ENCODE assay signal across 14 cellular contexts in the genomic region with DNA sequence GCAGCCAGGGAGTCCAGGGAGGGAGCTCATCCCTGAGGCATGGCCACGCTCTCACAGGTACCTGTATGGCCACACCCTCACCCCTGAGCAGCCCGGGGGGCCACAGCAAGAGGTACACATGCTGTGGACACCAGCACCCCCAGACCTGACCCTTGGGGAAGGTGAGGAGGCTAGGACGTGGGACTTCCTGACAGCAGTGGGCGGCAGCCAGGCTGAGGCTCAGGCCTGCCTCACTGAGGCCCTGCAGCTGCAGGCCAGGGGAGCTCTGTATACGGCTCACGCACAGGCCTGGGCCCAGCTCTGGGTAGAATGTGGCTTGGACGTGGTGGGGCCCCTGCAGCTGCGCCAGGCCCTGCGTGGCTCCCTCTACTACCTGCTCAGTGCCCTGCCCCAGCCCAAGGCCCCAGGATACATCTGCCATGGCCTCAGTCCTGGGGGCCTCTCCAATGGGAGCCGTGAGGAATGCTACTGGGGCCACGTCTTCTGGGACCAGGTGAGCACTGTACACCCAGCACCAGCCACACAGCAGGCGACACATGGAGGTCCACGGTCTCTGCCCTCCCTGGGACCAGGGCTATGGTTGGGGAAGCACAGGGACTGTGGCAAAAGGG. TPM values are rescaled to one million over a fixed set of nuclear protein-coding genes. Genes with fewer than 3 reads are reported as not detected.
DNase-seq lines count a peak whose midpoint lies in the region; ATAC-seq, FAIRE-seq and TF ChIP-seq lines count a peak whose summit lies in the region.
"Had no signal": no experiment of that assay in that cellular context is flagged by ENCODE, and none has a peak within 500 bp of the region (broad histone marks: within the 10 kb centered on the region; RNA-seq: fewer than 3 reads in every experiment).

No MANE protein-coding gene starts in this region.

- peak overlapping the region; percentile 82 for H3K4me3 Mint-ChIP-seq in CD8-positive, alpha-beta T cell

- TF ChIP-seq POLR2A in H1 (IDR thresholded peaks at IDR 0.05; ENCODE audit: control extremely low read depth in 1 of 2, low read depth in 2 of 2, low read length in 2 of 2): no peak

- no peaks in the 10 kb centered on the region for H3K27me3 Mint-ChIP-seq in CD8-positive, alpha-beta T cell (ENCODE audit: low read depth)

- peaks cover 5% of the 10 kb centered on the region; the same call in 1 of the 2 replicates for H3K23me2 ChIP-seq in H1 (ENCODE audit: low read depth, low read length)

- peak overlapping the region; percentile 92 for H2BK20ac ChIP-seq in H1 (ENCODE audit: low read length)

- H3K14ac ChIP-seq in H1 (ENCODE audit: insufficient read length): no peak overlapping the region
- no peak overlapping the region for H3K14ac ChIP-seq in neuronal stem cell (ENCODE audit: low read length)

- no peak overlapping the region for H3K56ac ChIP-seq in H1 (replicated peaks; ENCODE audit: insufficient read length, low read depth, low read length)

- H3K4ac ChIP-seq in H1 (replicated peaks; ENCODE audit: insufficient read length, low read depth, low read length) (peak overlapping the region; percentile 85), neuronal stem cell (ENCODE audit: low read length) (no peak overlapping the region)

- TF ChIP-seq RAD21 in H1 (IDR thresholded peaks at IDR 0.05 in 1 of 2, conservative IDR thresholded peaks at IDR 0.05 in 1 of 2; ENCODE audit: low read depth in 2 of 2, low read length in 2 of 2): no peak

- H2AK5ac ChIP-seq in H1 (ENCODE audit: low read depth, low read length): peak overlapping the region; percentile 96; the same call in 1 of the 2 replicates
- peak overlapping the region; percentile 99 for H2AK5ac ChIP-seq in neuronal stem cell (ENCODE audit: low read depth, low read length)

- H3K36me3 Mint-ChIP-seq in CD8-positive, alpha-beta T cell: peaks cover 43% of the 10 kb centered on the region

- in situ Hi-C loops in GM13977 (cut with MboI; ENCODE audit: low pct_unique_long_range_greater_than_20kb, low sequenced_read_pairs, unreplicated experiment): no loop called here

- H3K27ac Mint-ChIP-seq in CD8-positive, alpha-beta T cell: peak overlapping the region; percentile 76

- peaks cover 50% of the 10 kb centered on the region for H3K4me1 Mint-ChIP-seq in CD8-positive, alpha-beta T cell (ENCODE audit: low read depth)

- H3K79me2 ChIP-seq in H1 (ENCODE audit: control insufficient read depth in 1 of 2, insufficient read depth in 2 of 2, low read length in 2 of 2): no peaks in the 10 kb centered on the region

- H4K91ac ChIP-seq in H1 (replicated peaks; ENCODE audit: insufficient read length, low read length) (peak overlapping the region; percentile 84), neuronal stem cell (ENCODE audit: low read depth, low read length, poor library complexity) (peak overlapping the region; percentile 72)

- no peak for FAIRE-seq in H1 (lab: Jason Lieb, UNC)

- POLR2A ChIA-PET in CD8-positive, alpha-beta T cell (lab: Charles Lee): interaction anchor here (0.8 to 7.4 kb wide), 10 partner anchors 8 to 116 kb away, joined by 4 to 100 read pairs (median 21); a partner anchor contains a TSS
- POLR2A ChIA-PET in H1 (lab: Charles Lee; ENCODE audit: partially characterized antibody): interaction anchor here (0.8 to 3.0 kb wide), 10 partner anchors 8 to 78 kb away, joined by 3 to 14 read pairs (median 6); a partner anchor contains a TSS

- TF ChIP-seq EP300 in H1 (IDR thresholded peaks at IDR 0.05; ENCODE audit: borderline replicate concordance in 1 of 2, low read depth in 2 of 2, low read length in 2 of 2): no peak

- no peaks in the 10 kb centered on the region for H3K27me3 ChIP-seq in CD8-positive, alpha-beta T cell (ENCODE audit: insufficient read depth, low read length)
- H3K27me3 ChIP-seq in H1 (replicated peaks in 1 of 4; ENCODE audit: control insufficient read depth in 3 of 4, extremely low read depth in 1 of 4, insufficient read depth in 3 of 4, low read length in 3 of 4): peaks cover 5 to 16% (median 13%) of the 10 kb centered on the region in 4 experiments; a peak in 6 of 7 replicates
- peaks cover 0 to 14% (median 0%) of the 10 kb centered on the region in 3 experiments for H3K27me3 ChIP-seq in neuronal stem cell (ENCODE audit: control insufficient read depth in 3 of 3, insufficient read depth in 3 of 3, low read depth in 1 of 3, low read length in 3 of 3)

- peak overlapping the region; percentile 72 for H3K18ac ChIP-seq in H1 (ENCODE audit: extremely low read depth, low read length)
- no peak overlapping the region for H3K18ac ChIP-seq in neuronal stem cell (ENCODE audit: low read length)

- CTCF ChIA-PET in CD8-positive, alpha-beta T cell (lab: Charles Lee): interaction anchor here (0.8 to 7.6 kb wide), 7 partner anchors 10 to 73 kb away, joined by 3 to 77 read pairs (median 4); a partner anchor contains a TSS
- CTCF ChIA-PET in H1 (lab: Charles Lee; ENCODE audit: partially characterized antibody): interaction anchor here (0.6 to 2.8 kb wide), 14 partner anchors 10 to 189 kb away, joined by 3 to 19 read pairs (median 3); no protein-coding TSS in a partner anchor

- peak overlapping the region; percentile 38 for H2BK120ac ChIP-seq in H1 (replicated peaks; ENCODE audit: low read depth, low read length)
- H2BK120ac ChIP-seq in neuronal stem cell (ENCODE audit: low read depth, low read length): no peak overlapping the region

- peak in 3 of 7 experiments; percentile 6 to 50 (median 18) for DNase-seq in CD8-positive, alpha-beta T cell
- DNase-seq in NAMALWA (ENCODE audit: low spot score) (peak; percentile 27), H1 (ENCODE audit: low read depth in 1 of 2, low spot score in 2 of 2) (no peak), neuronal stem cell (ENCODE audit: low spot score) (no peak), SKM-1 treated with dmso at 0.1 percent for 144 hours (lab: John Stamatoyannopoulos, UW; ENCODE audit: unreplicated experiment) (no peak), AML-193 (lab: John Stamatoyannopoulos, UW) (no peak), GM13977 (ENCODE audit: low spot score) (no peak), NCI-H1105 treated with DMSO at 0.1 percent for 48 hours (lab: John Stamatoyannopoulos, UW) (no peak)
- DNase-seq: dermis blood vessel endothelial cell, DMS 273 treated with DMSO at 0.1 percent for 48 hours, NCI-H446 had no signal

- no peak for TF ChIP-seq CTCF in CD8-positive, alpha-beta T cell (IDR thresholded peaks at IDR 0.05)
- TF ChIP-seq CTCF in H1 (IDR thresholded peaks at IDR 0.05; ENCODE audit: control extremely low read depth in 1 of 3, insufficient read depth in 1 of 3, low read depth in 1 of 3, low read length in 3 of 3): no peak
- no peak for TF ChIP-seq CTCF in GM13977 (IDR thresholded peaks at IDR 0.05; ENCODE audit: extremely low read depth, insufficient read depth, missing control alignments)

- H2BK5ac ChIP-seq in H1 (ENCODE audit: low read depth, low read length) (peak overlapping the region; percentile 97), neuronal stem cell (ENCODE audit: low read length) (peak overlapping the region; percentile 19)

- H3K23ac ChIP-seq in H1 (ENCODE audit: insufficient read length): no peak overlapping the region
- peak overlapping the region; percentile 93 for H3K23ac ChIP-seq in neuronal stem cell (ENCODE audit: low read depth, low read length, poor library complexity)

- H3K79me1 ChIP-seq in H1 (ENCODE audit: low read depth, low read length): 0 out of 2 replicates have a peak, but pooled peaks cover 4% of the 10 kb centered on the region
- H3K79me1 ChIP-seq in neuronal stem cell (ENCODE audit: low read depth, low read length): peaks cover 7% of the 10 kb centered on the region

- no peak overlapping the region for H2AFZ ChIP-seq in H1 (ENCODE audit: low read length)
- no peak overlapping the region for H2AFZ ChIP-seq in neuronal stem cell (ENCODE audit: low read length)

- ATAC-seq in CD8-positive, alpha-beta T cell: no peak

- H3K9me3 ChIP-seq in CD8-positive, alpha-beta T cell (ENCODE audit: low read length): no peaks in the 10 kb centered on the region
- H3K9me3 ChIP-seq in H1 (ENCODE audit: insufficient read depth in 2 of 2, low read depth in 1 of 2, low read length in 1 of 2) (peaks cover 0 to 3% of the 10 kb centered on the region in 2 experiments; a peak in 1 of 4 replicates), neuronal stem cell (replicated peaks in 1 of 2; ENCODE audit: control insufficient read depth in 2 of 2, insufficient read depth in 1 of 2, low read depth in 1 of 2, low read length in 2 of 2) (no peaks in the 10 kb centered on the region)
- H3K9me3 ChIP-seq: tibial artery had no signal

- peak overlapping the region; percentile 77 for H3K27ac ChIP-seq in CD8-positive, alpha-beta T cell (ENCODE audit: low read depth, low read length)
- H3K27ac ChIP-seq in H1 (ENCODE audit: low read depth, low read length) (peak overlapping the region; percentile 37; the same call in 1 of the 2 replicates), neuronal stem cell (replicated peaks; ENCODE audit: low read length) (no peak overlapping the region)
- H3K27ac ChIP-seq: tibial artery had no signal

- H4K8ac ChIP-seq in H1 (ENCODE audit: extremely low read depth, insufficient read depth, low read length) (peak overlapping the region; percentile 78; the same call in 1 of the 2 replicates), neuronal stem cell (ENCODE audit: low read depth, low read length) (no peak overlapping the region)

- H3K4me2 ChIP-seq in H1 (ENCODE audit: insufficient read depth in 1 of 2, low read depth in 2 of 2, low read length in 2 of 2) (peak overlapping the region; percentile 12 to 42; a peak in 3 of 4 replicates), neuronal stem cell (ENCODE audit: insufficient read depth, low read length, poor library complexity, severe bottlenecking) (no peak overlapping the region)

- H3K36me3 ChIP-seq in CD8-positive, alpha-beta T cell (ENCODE audit: insufficient read depth, low read length): peaks cover 10% of the 10 kb centered on the region
- H3K36me3 ChIP-seq in H1 (ENCODE audit: control insufficient read depth in 2 of 4, insufficient read depth in 4 of 4, low read length in 3 of 4) (peaks cover 3 to 30% (median 15%) of the 10 kb centered on the region in 4 experiments; a peak in 6 of 8 replicates), neuronal stem cell (replicated peaks in 1 of 2; ENCODE audit: control insufficient read depth in 2 of 2, insufficient read depth in 2 of 2, low read length in 2 of 2) (peaks cover 23 to 31% of the 10 kb centered on the region in 2 donors)

- H2BK12ac ChIP-seq in H1 (ENCODE audit: low read depth, low read length) (peak overlapping the region; percentile 94; the same call in 1 of the 2 replicates), neuronal stem cell (ENCODE audit: low read length) (peak overlapping the region; percentile 94)

- H2BK15ac ChIP-seq in H1 (ENCODE audit: low read length) (peak overlapping the region; percentile 84; the same call in 1 of the 2 replicates), neuronal stem cell (ENCODE audit: low read length) (peak overlapping the region; percentile 58)

- peak overlapping the region; percentile 46 for H3K4me3 ChIP-seq in CD8-positive, alpha-beta T cell (ENCODE audit: low read depth, low read length)
- H3K4me3 ChIP-seq in H1 (ENCODE audit: extremely low read depth in 1 of 4, insufficient read depth in 2 of 4, low read depth in 3 of 4, low read length in 4 of 4) (0 out of 8 replicates have a peak overlapping the region, but pooled peaks of 1 of the 4 experiments have one; percentile 4), neuronal stem cell (ENCODE audit: low read length in 2 of 2) (no peak overlapping the region)
- H3K4me3 ChIP-seq: tibial artery had no signal

- H4K20me1 ChIP-seq in H1 (replicated peaks in 1 of 2; ENCODE audit: control insufficient read depth in 1 of 2, insufficient read depth in 2 of 2, low read length in 2 of 2): no peaks in the 10 kb centered on the region

- intact Hi-C loops in CD8-positive, alpha-beta T cell (cut with DNase I, micrococcal nuclease): no loop called here

- H3K9ac ChIP-seq in H1 (replicated peaks in 1 of 4; ENCODE audit: extremely low read depth in 1 of 4, low read depth in 3 of 4, low read length in 3 of 4): no peak overlapping the region; a peak in 1 of 7 replicates
- H3K9ac ChIP-seq in neuronal stem cell (ENCODE audit: low read depth, low read length, poor library complexity): peak overlapping the region; percentile 72

- no peaks in the 10 kb centered on the region for H3K9me3 Mint-ChIP-seq in CD8-positive, alpha-beta T cell

- WGBS in H1 (ENCODE audit: extremely low coverage in 1 of 2, insufficient coverage in 1 of 2, insufficient read length in 1 of 2, insufficient replicate concordance in 2 of 2, low coverage in 1 of 2, low lambda C conversion rate in 2 of 2, missing lambda C conversion rate in 1 of 2), 2 experiments: 88% methylated on average over 12 of the region's 13 CpGs; no CpG with 5 or more reads in 1 of the 2 experiments
- no CpG with 5 or more reads among the region's 13 CpGs for WGBS in neuronal stem cell (ENCODE audit: extremely low coverage in 2 of 2, insufficient read length in 2 of 2, insufficient replicate concordance in 1 of 2), 2 donors

- no peak overlapping the region for H4K5ac ChIP-seq in H1 (ENCODE audit: insufficient read length, low read depth, low read length)

- H3K4me1 ChIP-seq in CD8-positive, alpha-beta T cell (ENCODE audit: insufficient read depth, low read length): peaks cover 44% of the 10 kb centered on the region
- peaks cover 0 to 41% (median 29%) of the 10 kb centered on the region in 4 experiments; a peak in 6 of 7 replicates for H3K4me1 ChIP-seq in H1 (replicated peaks in 1 of 4; ENCODE audit: control insufficient read depth in 3 of 4, insufficient read depth in 4 of 4, low read length in 3 of 4)
- peaks cover 14 to 15% of the 10 kb centered on the region in 2 donors for H3K4me1 ChIP-seq in neuronal stem cell (ENCODE audit: control insufficient read depth in 2 of 2, insufficient read depth in 1 of 2, low read depth in 1 of 2, low read length in 2 of 2)

RNA-seq across cellular contexts. Expression of a gene that starts 1.8 kb away (rescaled TPM):
- total RNA-seq in CD8-positive, alpha-beta T cell: 100 to 1,000 TPM; 902 to 919 TPM
- total RNA-seq in H1 (2021; fragmentation: NEBNext Ultra II Directional; extraction: Animal tissue kit (Norgen Biotek cat#: 25700)): 52.9 and 60.7 TPM in 2 replicates
- polyA plus RNA-seq in H1 (2011; rRNA removed): 34.8 and 61.4 TPM in 2 replicates
- polyA plus RNA-seq in H1 (2011; cell fraction: cytosol; rRNA removed): 56.3 TPM
- polyA plus RNA-seq in H1 (2011; cell fraction: nucleus; rRNA removed): 681 TPM
- 50.3 to 86.1 TPM (median 73.3 TPM) in 4 replicates for polyA plus RNA-seq in H1 (2012, experiment 1 of 2)
- 36.1 TPM for polyA plus RNA-seq in H1 (2012, experiment 2 of 2)
- 44.0 TPM for polyA plus RNA-seq in H1 (2013, experiment 1 of 2)
- polyA plus RNA-seq in H1 (2013, experiment 2 of 2): 38.3 TPM
- polyA minus RNA-seq in H1 (2011; rRNA and poly(A)+ RNA removed): 8.6 and 10.8 TPM in 2 replicates
- polyA minus RNA-seq in H1 (2011; cell fraction: cytosol; rRNA and poly(A)+ RNA removed): 17.0 TPM
- polyA minus RNA-seq in H1 (2011; cell fraction: nucleus; rRNA and poly(A)+ RNA removed): 53.3 TPM
- 50.4 TPM for polyA plus RNA-seq in neuronal stem cell (2013, experiment 1 of 2)
- 48.9 TPM for polyA plus RNA-seq in neuronal stem cell (2013, experiment 2 of 2)

RNA-seq across cellular contexts. Expression of a gene that starts 8.6 kb away (rescaled TPM):
- not detected for total RNA-seq in CD8-positive, alpha-beta T cell
- total RNA-seq in H1 (2021; fragmentation: NEBNext Ultra II Directional; extraction: Animal tissue kit (Norgen Biotek cat#: 25700)): not detected in 2 replicates
- 0.50 TPM in 1 of 2 replicates, not detected in the other for polyA plus RNA-seq in H1 (2011; rRNA removed)
- 0.21 TPM for polyA plus RNA-seq in H1 (2011; cell fraction: cytosol; rRNA removed)
- 0.30 TPM for polyA plus RNA-seq in H1 (2011; cell fraction: nucleus; rRNA removed)
- 0.33 TPM in 1 of 4 replicates, not detected in the others for polyA plus RNA-seq in H1 (2012, experiment 1 of 2)
- not detected for polyA plus RNA-seq in H1 (2012, experiment 2 of 2)
- polyA plus RNA-seq in H1 (2013, experiment 1 of 2): 0.26 TPM
- polyA plus RNA-seq in H1 (2013, experiment 2 of 2): 0.11 TPM
- not detected in 2 replicates for polyA minus RNA-seq in H1 (2011; rRNA and poly(A)+ RNA removed)
- not detected for polyA minus RNA-seq in H1 (2011; cell fraction: cytosol; rRNA and poly(A)+ RNA removed)
- not detected for polyA minus RNA-seq in H1 (2011; cell fraction: nucleus; rRNA and poly(A)+ RNA removed)
- polyA plus RNA-seq in neuronal stem cell (2013, experiment 1 of 2): not detected
- 0.06 TPM for polyA plus RNA-seq in neuronal stem cell (2013, experiment 2 of 2)
- total RNA-seq: dermis blood vessel endothelial cell, M059J, SK-MEL-5 had no signal

RNA-seq across cellular contexts. Expression of a gene that starts 12.5 kb away (rescaled TPM):
- 10 to 100 TPM; 24.8 to 26.2 TPM for total RNA-seq in CD8-positive, alpha-beta T cell
- not detected in 2 replicates for total RNA-seq in H1 (2021; fragmentation: NEBNext Ultra II Directional; extraction: Animal tissue kit (Norgen Biotek cat#: 25700))
- 0.06 TPM in 1 of 2 replicates, not detected in the other for polyA plus RNA-seq in H1 (2011; rRNA removed)
- polyA plus RNA-seq in H1 (2011; cell fraction: cytosol; rRNA removed): 0.06 TPM
- polyA plus RNA-seq in H1 (2011; cell fraction: nucleus; rRNA removed): 0.19 TPM
- polyA plus RNA-seq in H1 (2012, experiment 1 of 2): 0.05 to 0.13 TPM in 2 of 4 replicates, not detected in the others
- not detected for polyA plus RNA-seq in H1 (2012, experiment 2 of 2)
- not detected for polyA plus RNA-seq in H1 (2013, experiment 1 of 2)
- not detected for polyA plus RNA-seq in H1 (2013, experiment 2 of 2)
- not detected in 2 replicates for polyA minus RNA-seq in H1 (2011; rRNA and poly(A)+ RNA removed)
- polyA minus RNA-seq in H1 (2011; cell fraction: cytosol; rRNA and poly(A)+ RNA removed): not detected
- polyA minus RNA-seq in H1 (2011; cell fraction: nucleus; rRNA and poly(A)+ RNA removed): 0.20 TPM
- not detected for polyA plus RNA-seq in neuronal stem cell (2013, experiment 1 of 2)
- polyA plus RNA-seq in neuronal stem cell (2013, experiment 2 of 2): not detected
- total RNA-seq: dermis blood vessel endothelial cell, M059J had no signal

RNA-seq across cellular contexts. Expression of a gene that starts 16.9 kb away (rescaled TPM):
- 100 to 1,000 TPM; 283 to 295 TPM for total RNA-seq in CD8-positive, alpha-beta T cell
- 363 and 399 TPM in 2 replicates for total RNA-seq in H1 (2021; fragmentation: NEBNext Ultra II Directional; extraction: Animal tissue kit (Norgen Biotek cat#: 25700))
- polyA plus RNA-seq in H1 (2011; rRNA removed): 764 and 902 TPM in 2 replicates
- polyA plus RNA-seq in H1 (2011; cell fraction: cytosol; rRNA removed): 381 TPM
- 326 TPM for polyA plus RNA-seq in H1 (2011; cell fraction: nucleus; rRNA removed)
- polyA plus RNA-seq in H1 (2012, experiment 1 of 2): 487 to 716 TPM (median 624 TPM) in 4 replicates
- polyA plus RNA-seq in H1 (2012, experiment 2 of 2): 666 TPM
- polyA plus RNA-seq in H1 (2013, experiment 1 of 2): 1,170 TPM
- 1,490 TPM for polyA plus RNA-seq in H1 (2013, experiment 2 of 2)
- 220 and 246 TPM in 2 replicates for polyA minus RNA-seq in H1 (2011; rRNA and poly(A)+ RNA removed)
- 86.5 TPM for polyA minus RNA-seq in H1 (2011; cell fraction: cytosol; rRNA and poly(A)+ RNA removed)
- 58.9 TPM for polyA minus RNA-seq in H1 (2011; cell fraction: nucleus; rRNA and poly(A)+ RNA removed)
- polyA plus RNA-seq in neuronal stem cell (2013, experiment 1 of 2): 660 TPM
- polyA plus RNA-seq in neuronal stem cell (2013, experiment 2 of 2): 657 TPM

RNA-seq across cellular contexts. Expression of a gene that starts 23.1 kb away (rescaled TPM):
- total RNA-seq in CD8-positive, alpha-beta T cell: 100 to 1,000 TPM; 223 to 251 TPM
- total RNA-seq in H1 (2021; fragmentation: NEBNext Ultra II Directional; extraction: Animal tissue kit (Norgen Biotek cat#: 25700)): 394 and 417 TPM in 2 replicates
- 1,464 and 1,887 TPM in 2 replicates for polyA plus RNA-seq in H1 (2011; rRNA removed)
- 1,079 TPM for polyA plus RNA-seq in H1 (2011; cell fraction: cytosol; rRNA removed)
- 974 TPM for polyA plus RNA-seq in H1 (2011; cell fraction: nucleus; rRNA removed)
- 247 to 559 TPM (median 446 TPM) in 4 replicates for polyA plus RNA-seq in H1 (2012, experiment 1 of 2)
- 534 TPM for polyA plus RNA-seq in H1 (2012, experiment 2 of 2)
- 788 TPM for polyA plus RNA-seq in H1 (2013, experiment 1 of 2)
- polyA plus RNA-seq in H1 (2013, experiment 2 of 2): 902 TPM
- polyA minus RNA-seq in H1 (2011; rRNA and poly(A)+ RNA removed): 336 and 605 TPM in 2 replicates
- polyA minus RNA-seq in H1 (2011; cell fraction: cytosol; rRNA and poly(A)+ RNA removed): 285 TPM
- 204 TPM for polyA minus RNA-seq in H1 (2011; cell fraction: nucleus; rRNA and poly(A)+ RNA removed)
- polyA plus RNA-seq in neuronal stem cell (2013, experiment 1 of 2): 171 TPM
- 162 TPM for polyA plus RNA-seq in neuronal stem cell (2013, experiment 2 of 2)

Comparison
In these comparisons a context has a peak if more than half of its experiments do, and no peak if none do; other contexts are left out.
1. RNA of a gene that starts 1.8 kb away (total RNA-seq): 902 to 919 TPM in CD8-positive, alpha-beta T cell; 52.9 to 60.7 TPM in H1; every median in the first group is over 10 times any median in the second.
2. RNA of a gene that starts 12.5 kb away (total RNA-seq): 24.8 to 26.2 TPM in CD8-positive, alpha-beta T cell; not detected in H1; every median in the first group is over 10 times any median in the second.